In the genomic region with DNA sequence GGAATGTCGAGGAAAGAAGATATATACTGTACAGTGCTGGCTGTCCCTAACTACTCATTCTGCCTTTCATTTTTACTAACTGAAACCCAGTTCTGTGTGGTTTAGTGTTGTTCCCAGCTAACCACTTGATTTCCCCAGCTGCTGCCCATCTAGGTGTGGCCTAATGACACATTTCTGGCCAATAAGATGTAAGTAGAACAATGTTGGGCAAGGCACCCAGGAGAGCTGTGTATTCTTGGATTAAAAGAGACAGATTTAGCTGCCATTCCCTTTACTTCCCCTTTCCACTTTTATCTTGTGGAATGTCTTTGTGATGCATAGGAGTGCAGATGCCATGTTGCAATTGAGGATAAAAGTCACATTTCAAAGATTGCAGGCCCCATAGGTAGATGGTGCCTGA, we compare ENCODE assay signal across 17 cellular contexts. TPM values are rescaled to one million over a fixed set of nuclear protein-coding genes. Genes with fewer than 3 reads are reported as not detected.
A peak's percentile ranks its signal among the peaks of the same experiment; 100 is the strongest.
DNase-seq lines count a peak whose midpoint lies in the region; ATAC-seq and TF ChIP-seq lines count a peak whose summit lies in the region.
"Had no signal": no experiment of that assay in that cellular context is flagged by ENCODE, and none has a peak within 500 bp of the region (broad histone marks: within the 10 kb centered on the region; RNA-seq: fewer than 3 reads in every experiment).

No MANE protein-coding gene starts in this region.

- H3K27ac ChIP-seq in mammary epithelial cell (ENCODE audit: insufficient read depth, low read depth, low read length) (no peak overlapping the region), GM23248 (no peak overlapping the region)
- H3K27ac ChIP-seq: A549, HL-60 had no signal

- H3K27me3 ChIP-seq in H7 (ENCODE audit: control insufficient read depth, insufficient read depth, low read length) (no peaks in the 10 kb centered on the region), mammary epithelial cell (ENCODE audit: insufficient read depth, low read length) (no peaks in the 10 kb centered on the region), GM23248 (replicated peaks; ENCODE audit: insufficient read depth) (no peaks in the 10 kb centered on the region)

- no peak overlapping the region for H3K27ac Mint-ChIP-seq in nephron progenitor cell
- no peak overlapping the region for H3K27ac Mint-ChIP-seq in activated T-helper 2 cell treated with anti-CD3 and anti-CD28 coated beads, Interferon-gamma antibody, Interleukin-2, Interleukin-4, amounts not matched to agents 10 μg/mL and 5 μg/mL and 100 μg/mL, durations not matched to agents 14 hours and 24 hours and 36 hours
- H3K27ac Mint-ChIP-seq: activated CD4-positive, alpha-beta memory T cell treated with anti-CD3 and anti-CD28 coated beads for 36 hours; activated T-helper 17 cell treated with anti-CD3 and anti-CD28 coated beads, Interleukin-2, amount 50 U/mL, for 72 hours; type B pancreatic cell had no signal

- TF ChIP-seq CTCF in mammary epithelial cell (conservative IDR thresholded peaks at IDR 0.05 in 1 of 2, IDR thresholded peaks at IDR 0.05 in 1 of 2; ENCODE audit: extremely low read depth in 1 of 2, insufficient read depth in 1 of 2, low read depth in 1 of 2, low read length in 2 of 2) = no peak
- TF ChIP-seq CTCF in nephron progenitor cell (IDR thresholded peaks at IDR 0.05) = no peak

- no peaks in the 10 kb centered on the region for H3F3A ChIP-seq in GM23248 (ENCODE audit: insufficient read depth)

- no TSS peak for BruUV-seq in mammary epithelial cell (replicated peaks; lab: Mats Ljungman, UMichigan)

- intact Hi-C loops in mammary epithelial cell (cut with micrococcal nuclease) = loop anchor here (10.0 kb wide), 1 partner anchor 976 kb away; no protein-coding TSS in a partner anchor
- intact Hi-C loops in activated T-helper 2 cell treated with anti-CD3 and anti-CD28 coated beads, Interferon-gamma antibody, Interleukin-2, Interleukin-4, amounts not matched to agents 10 μg/mL and 5 μg/mL and 100 μg/mL, durations not matched to agents 14 hours and 24 hours and 36 hours (cut with micrococcal nuclease) = no loop called here

- no peak overlapping the region for H3K4me3 Mint-ChIP-seq in nephron progenitor cell
- no peak overlapping the region for H3K4me3 Mint-ChIP-seq in activated T-helper 2 cell treated with anti-CD3 and anti-CD28 coated beads, Interferon-gamma antibody, Interleukin-2, Interleukin-4, amounts not matched to agents 10 μg/mL and 5 μg/mL and 100 μg/mL, durations not matched to agents 14 hours and 24 hours and 36 hours (ENCODE audit: low read depth)
- H3K4me3 Mint-ChIP-seq: activated CD4-positive, alpha-beta memory T cell treated with anti-CD3 and anti-CD28 coated beads for 36 hours; activated T-helper 17 cell treated with anti-CD3 and anti-CD28 coated beads, Interleukin-2, amount 50 U/mL, for 72 hours; type B pancreatic cell had no signal

- no peaks in the 10 kb centered on the region for H3K4me1 ChIP-seq in mammary epithelial cell (ENCODE audit: insufficient read depth, low read length)
- H3K4me1 ChIP-seq in GM23248 (ENCODE audit: insufficient read depth) = no peaks in the 10 kb centered on the region
- H3K4me1 ChIP-seq: A549 had no signal

- no peaks in the 10 kb centered on the region for H3K36me3 Mint-ChIP-seq in nephron progenitor cell (ENCODE audit: low read depth)
- no peaks in the 10 kb centered on the region for H3K36me3 Mint-ChIP-seq in activated T-helper 2 cell treated with anti-CD3 and anti-CD28 coated beads, Interferon-gamma antibody, Interleukin-2, Interleukin-4, amounts not matched to agents 10 μg/mL and 5 μg/mL and 100 μg/mL, durations not matched to agents 14 hours and 24 hours and 36 hours (ENCODE audit: low read depth)
- H3K36me3 Mint-ChIP-seq: activated CD4-positive, alpha-beta memory T cell treated with anti-CD3 and anti-CD28 coated beads for 36 hours; type B pancreatic cell had no signal

- no peaks in the 10 kb centered on the region for H3K79me2 ChIP-seq in mammary epithelial cell (ENCODE audit: insufficient read depth, low read length)
- no peaks in the 10 kb centered on the region for H3K79me2 ChIP-seq in GM23248 (ENCODE audit: insufficient read depth)

- H3K4me3 ChIP-seq in H7 (ENCODE audit: insufficient read depth, low read depth, low read length) (no peak overlapping the region), mammary epithelial cell (replicated peaks in 1 of 3; ENCODE audit: insufficient read depth in 1 of 3, low read depth in 2 of 3, low read length in 3 of 3) (no peak overlapping the region), GM23248 (no peak overlapping the region)
- H3K4me3 ChIP-seq: A549 had no signal

- DNase-seq in H7 (peak; percentile 7), mammary epithelial cell (peak; percentile 1), SIG-M5 (lab: John Stamatoyannopoulos, UW) (no peak), GM23248 (no peak), nephron progenitor cell (no peak)
- no peak for DNase-seq in activated T-helper 2 cell treated with anti-CD3 and anti-CD28 coated beads, Interferon-gamma antibody, Interleukin-2, Interleukin-4, amounts not matched to agents 10 μg/mL and 5 μg/mL and 100 μg/mL, durations not matched to agents 14 hours and 24 hours and 36 hours (ENCODE audit: low spot score)
- DNase-seq: activated CD4-positive, alpha-beta memory T cell treated with anti-CD3 and anti-CD28 coated beads for 36 hours; GDM1; islet precursor cell; NCI-H226; stimulated activated CD4-positive, alpha-beta T cell treated with anti-CD3 and anti-CD28 coated beads, Interleukin-1b, Interleukin-23, amount 100 ng/mL, for 48 hours had no signal

- 80% methylated on average over 1 of the region's 1 CpG for WGBS in mammary epithelial cell (ENCODE audit: low coverage, missing lambda C conversion rate)
- WGBS in GM23248 (ENCODE audit: low coverage in 1 of 2, low lambda C conversion rate in 2 of 2, missing lambda C conversion rate in 2 of 2), 2 experiments = 17 to 30% methylated on average over 1 of the region's 1 CpG

- no peaks in the 10 kb centered on the region for H3K9me3 Mint-ChIP-seq in nephron progenitor cell
- no peaks in the 10 kb centered on the region for H3K9me3 Mint-ChIP-seq in activated T-helper 2 cell treated with anti-CD3 and anti-CD28 coated beads, Interferon-gamma antibody, Interleukin-2, Interleukin-4, amounts not matched to agents 10 μg/mL and 5 μg/mL and 100 μg/mL, durations not matched to agents 14 hours and 24 hours and 36 hours
- H3K9me3 Mint-ChIP-seq: activated CD4-positive, alpha-beta memory T cell treated with anti-CD3 and anti-CD28 coated beads for 36 hours; activated T-helper 17 cell treated with anti-CD3 and anti-CD28 coated beads, Interleukin-2, amount 50 U/mL, for 72 hours; type B pancreatic cell had no signal

- no peaks in the 10 kb centered on the region for H3K36me3 ChIP-seq in H7 (replicated peaks; ENCODE audit: control insufficient read depth, insufficient read depth, low read length)
- H3K36me3 ChIP-seq in mammary epithelial cell (ENCODE audit: insufficient read depth, low read length) = no peaks in the 10 kb centered on the region
- H3K36me3 ChIP-seq in GM23248 (ENCODE audit: low read depth) = no peaks in the 10 kb centered on the region

- in situ Hi-C loops in mammary epithelial cell (cut with MboI; ENCODE audit: low sequenced_read_pairs in 2 of 2) = no loop called here
- in situ Hi-C loops in GM23248 (cut with MboI) = no loop called here

- H4K20me1 ChIP-seq in mammary epithelial cell (ENCODE audit: insufficient read depth, low read length) (no peaks in the 10 kb centered on the region), GM23248 (ENCODE audit: insufficient read depth) (no peaks in the 10 kb centered on the region)

- H2AFZ ChIP-seq in mammary epithelial cell (ENCODE audit: low read depth, low read length) (no peak overlapping the region), GM23248 (no peak overlapping the region)

- CTCF ChIA-PET in mammary epithelial cell (lab: Charles Lee; ENCODE audit: low non-redundant PET) = interaction anchor here (0.7 kb wide), 1 partner anchor 16 kb away, joined by 3 read pairs; no protein-coding TSS in a partner anchor

- no peaks in the 10 kb centered on the region for H3K27me3 Mint-ChIP-seq in nephron progenitor cell (ENCODE audit: low read depth, poor library complexity)
- no peaks in the 10 kb centered on the region for H3K27me3 Mint-ChIP-seq in activated T-helper 2 cell treated with anti-CD3 and anti-CD28 coated beads, Interferon-gamma antibody, Interleukin-2, Interleukin-4, amounts not matched to agents 10 μg/mL and 5 μg/mL and 100 μg/mL, durations not matched to agents 14 hours and 24 hours and 36 hours (ENCODE audit: low read depth)
- H3K27me3 Mint-ChIP-seq: activated CD4-positive, alpha-beta memory T cell treated with anti-CD3 and anti-CD28 coated beads for 36 hours; type B pancreatic cell had no signal

- dilution Hi-C loops in mammary epithelial cell (cut with HindIII; ENCODE audit: low sequenced_read_pairs) = no loop called here

- H3K4me2 ChIP-seq in mammary epithelial cell (ENCODE audit: insufficient read depth, low read depth, low read length) = no peak overlapping the region
- no peak overlapping the region for H3K4me2 ChIP-seq in GM23248 (ENCODE audit: unreplicated experiment)
- H3K4me2 ChIP-seq: A549 had no signal

- peak; percentile 78 for ATAC-seq in GM18502 (IDR thresholded peaks at IDR 0.05; ENCODE audit: poor library complexity, unreplicated experiment)
- ATAC-seq in HG03354 (IDR thresholded peaks at IDR 0.05; ENCODE audit: poor library complexity, severe bottlenecking, unreplicated experiment) = peak; percentile 74
- ATAC-seq: A549; activated T-helper 17 cell treated with anti-CD3 and anti-CD28 coated beads, Interleukin-2, amount 50 U/mL, for 72 hours had no signal

- H3K9me2 ChIP-seq in GM23248 (ENCODE audit: insufficient read depth) = no peaks in the 10 kb centered on the region

- peaks cover 8% of the 10 kb centered on the region for H3K4me1 Mint-ChIP-seq in nephron progenitor cell
- no peaks in the 10 kb centered on the region for H3K4me1 Mint-ChIP-seq in activated T-helper 2 cell treated with anti-CD3 and anti-CD28 coated beads, Interferon-gamma antibody, Interleukin-2, Interleukin-4, amounts not matched to agents 10 μg/mL and 5 μg/mL and 100 μg/mL, durations not matched to agents 14 hours and 24 hours and 36 hours (ENCODE audit: low read depth)
- H3K4me1 Mint-ChIP-seq: activated T-helper 17 cell treated with anti-CD3 and anti-CD28 coated beads, Interleukin-2, amount 50 U/mL, for 72 hours had no signal

- H3K9me3 ChIP-seq in mammary epithelial cell (replicated peaks; ENCODE audit: insufficient read depth, low read length) (no peaks in the 10 kb centered on the region), GM23248 (ENCODE audit: low read depth) (no peaks in the 10 kb centered on the region)
- H3K9me3 ChIP-seq: A549 had no signal

- no peak overlapping the region for H3K9ac ChIP-seq in mammary epithelial cell (ENCODE audit: insufficient read depth, low read length)
- H3K9ac ChIP-seq in GM23248 = no peak overlapping the region

RNA-seq across cellular contexts. Expression of a gene that starts 28.3 kb away (rescaled TPM):
- total RNA-seq in H7 (2014; rRNA removed; shearing (Covaris generic)) = 0.07 and 0.14 TPM in 2 replicates
- total RNA-seq in mammary epithelial cell = 1 to 10 TPM in 1 of 2 donors, under 1 TPM in 1; 0.28 to 3.0 TPM
- 0.26 TPM for polyA plus RNA-seq in mammary epithelial cell
- 3.3 TPM for polyA minus RNA-seq in mammary epithelial cell
- 0.76 and 1.4 TPM in 2 replicates for total RNA-seq in GM23248 (2014; rRNA removed; shearing (Covaris generic))
- 0.39 and 0.56 TPM in 2 replicates for polyA plus RNA-seq in GM23248 (2016; fragmentation: Nextera tagmentation; extraction: Ambion mirVana)
- total RNA-seq in activated T-helper 2 cell treated with anti-CD3 and anti-CD28 coated beads, Interferon-gamma antibody, Interleukin-2, Interleukin-4, amounts not matched to agents 10 μg/mL and 5 μg/mL and 100 μg/mL, durations not matched to agents 14 hours and 24 hours and 36 hours = 0.11 and 0.18 TPM in 2 replicates

Comparison
In these comparisons a context has a peak if more than half of its experiments do, and no peak if none do; other contexts are left out.
1. DNase-seq: peak in H7 (single experiment) and mammary epithelial cell (single experiment); none in SIG-M5 (single experiment), GM23248 (single experiment), nephron progenitor cell (single experiment) and activated T-helper 2 cell treated with anti-CD3 and anti-CD28 coated beads, Interferon-gamma antibody, Interleukin-2, Interleukin-4, amounts not matched to agents 10 μg/mL and 5 μg/mL and 100 μg/mL, durations not matched to agents 14 hours and 24 hours and 36 hours (single experiment).